Comparison of ENCODE assay signal across 22 cellular contexts in genomic region chr7:40753455-40753854, GRCh38.
DNase-seq lines count a peak whose midpoint lies in the region; ATAC-seq and TF ChIP-seq lines count a peak whose summit lies in the region.
"Had no signal": no experiment of that assay in that cellular context is flagged by ENCODE, and none has a peak within 500 bp of the region (broad histone marks: within the 10 kb centered on the region; RNA-seq: fewer than 3 reads in every experiment).

No MANE protein-coding gene starts in this region.

- peak overlapping the region in 1 of 2 experiments; percentile 90; a peak in 2 of 4 replicates for H3K27ac ChIP-seq in SK-N-SH (ENCODE audit: low read depth in 2 of 2, low read length in 1 of 2)
- no peak overlapping the region for H3K27ac ChIP-seq in tibial nerve
- H3K27ac ChIP-seq: 22Rv1, KMS-11 had no signal

- peaks cover 27% of the 10 kb centered on the region for H3F3A ChIP-seq in SK-N-SH (replicated peaks; ENCODE audit: insufficient read depth)

- TF ChIP-seq EP300 in SK-N-SH (IDR thresholded peaks at IDR 0.05; ENCODE audit: borderline replicate concordance in 1 of 2, low read depth in 1 of 2, low read length in 1 of 2) (no peak), tibial nerve (IDR thresholded peaks at IDR 0.05) (no peak)

- H2AFZ ChIP-seq in SK-N-SH (ENCODE audit: low read depth) = no peak overlapping the region

- CTCF ChIA-PET in SK-N-SH (lab: Yijun Ruan, JAX) = no interaction called here

- H3K27me3 ChIP-seq in SK-N-SH (ENCODE audit: insufficient read depth) = no peaks in the 10 kb centered on the region
- H3K27me3 ChIP-seq in tibial nerve = no peaks in the 10 kb centered on the region

- no peaks in the 10 kb centered on the region for H4K20me1 ChIP-seq in SK-N-SH (ENCODE audit: insufficient read depth)

- peaks cover 18% of the 10 kb centered on the region for H3K79me2 ChIP-seq in SK-N-SH (ENCODE audit: insufficient read depth)

- H3K36me3 ChIP-seq in SK-N-SH (replicated peaks in 1 of 2; ENCODE audit: control insufficient read depth in 1 of 2, insufficient read depth in 2 of 2, low read length in 1 of 2) (peaks cover 15 to 51% of the 10 kb centered on the region in 2 experiments), tibial nerve (no peaks in the 10 kb centered on the region)

- H3K9me3 ChIP-seq in SK-N-SH (no peaks in the 10 kb centered on the region), tibial nerve (no peaks in the 10 kb centered on the region)

- H3K4me2 ChIP-seq in SK-N-SH = no peak overlapping the region
- H3K4me2 ChIP-seq: KMS-11 had no signal

- DNase-seq in SK-N-SH (no peak), RPMI7951 (ENCODE audit: low read depth) (peak; percentile 63), fibroblast of villous mesenchyme (ENCODE audit: low read depth) (peak; percentile 21), glomerular visceral epithelial cell (ENCODE audit: extremely low spot score) (no peak), tibial nerve (ENCODE audit: low spot score in 2 of 2) (no peak)
- DNase-seq: Calu3, DMS79 treated with DMSO at 0.1 percent for 48 hours, HCEC 1CT, NCI-H1048, NCI-H1417, NCI-H1694 treated with DMSO at 0.1 percent for 48 hours, NCI-H2081, NCI-H226, NCI-H510A, NCI-H69, SIG-M5 had no signal

- no peak for TF ChIP-seq RAD21 in SK-N-SH (IDR thresholded peaks at IDR 0.05; ENCODE audit: low read length)

- no peak overlapping the region for H3K9ac ChIP-seq in SK-N-SH
- H3K9ac ChIP-seq: KMS-11 had no signal

- no peaks in the 10 kb centered on the region for H3K9me2 ChIP-seq in SK-N-SH

- H3K4me1 ChIP-seq in SK-N-SH (ENCODE audit: control insufficient read depth in 1 of 2, insufficient read depth in 2 of 2, low read depth in 1 of 2, low read length in 1 of 2) (peaks cover 33 to 49% of the 10 kb centered on the region in 2 experiments), tibial nerve (no peaks in the 10 kb centered on the region)

- TF ChIP-seq CTCF in SK-N-SH (IDR thresholded peaks at IDR 0.05) (no peak), fibroblast of villous mesenchyme (IDR thresholded peaks at IDR 0.05; ENCODE audit: insufficient read depth, low read depth, low read length) (no peak), tibial nerve (IDR thresholded peaks at IDR 0.05) (no peak)

- H3K4me3 ChIP-seq in SK-N-SH (ENCODE audit: low read depth in 2 of 2, low read length in 1 of 2) (no peak overlapping the region), fibroblast of villous mesenchyme (ENCODE audit: low read depth, low read length) (no peak overlapping the region), tibial nerve (no peak overlapping the region)

- WGBS in SK-N-SH (ENCODE audit: low lambda C conversion rate) = 71% methylated on average over 2 of the region's 2 CpGs
- 54 to 69% methylated on average over 2 of the region's 2 CpGs for WGBS in tibial nerve, 2 donors

- no peak for TF ChIP-seq POLR2A in tibial nerve (IDR thresholded peaks at IDR 0.05)

- ATAC-seq in SK-N-SH treated with all-trans-retinoic acid at 6 μM for 48 hours = no peak
- ATAC-seq in GM19351 (IDR thresholded peaks at IDR 0.05; ENCODE audit: unreplicated experiment) = no peak
- no peak for ATAC-seq in GM21576 (IDR thresholded peaks at IDR 0.05; ENCODE audit: unreplicated experiment)
- ATAC-seq: Panc1 had no signal

- POLR2A ChIA-PET in SK-N-SH (lab: Yijun Ruan, JAX) = no interaction called here

TF ChIP-seq in SK-N-SH treated with all-trans-retinoic acid at 6 μM for 48 hours, 23 proteins besides CTCF, POLR2A, EP300 and RAD21:
- peak; percentile 73; the same call in 1 of the 2 replicates for TF ChIP-seq TOX (CRISPR knock-in tag; IDR thresholded peaks at IDR 0.05; ENCODE audit: borderline replicate concordance)
- TF ChIP-seq CSDC2 (CRISPR knock-in tag; IDR thresholded peaks at IDR 0.05) = no peak
- no peak for TF ChIP-seq TCF4 (CRISPR knock-in tag; IDR thresholded peaks at IDR 0.05; ENCODE audit: borderline replicate concordance)
- no peak for TF ChIP-seq ZFP3 (CRISPR knock-in tag; IDR thresholded peaks at IDR 0.05)
- no peak for TF ChIP-seq RARB (CRISPR knock-in tag; IDR thresholded peaks at IDR 0.05)

TF ChIP-seq in SK-N-SH, 30 proteins besides CTCF, POLR2A, EP300 and RAD21:
- TF ChIP-seq RCOR1 (IDR thresholded peaks at IDR 0.05; ENCODE audit: low read length) (no peak), MEF2A (IDR thresholded peaks at IDR 0.05; ENCODE audit: borderline replicate concordance, low read depth) (no peak), NRF1 (IDR thresholded peaks at IDR 0.05; ENCODE audit: low read depth, low read length) (no peak), TAF1 (IDR thresholded peaks at IDR 0.05; ENCODE audit: borderline replicate concordance, low read depth, low read length) (no peak), EZH2phosphoT487 (IDR thresholded peaks at IDR 0.05; ENCODE audit: borderline replicate concordance, low read depth) (no peak), RFX5 (IDR thresholded peaks at IDR 0.05; ENCODE audit: low read length) (no peak), CHD2 (IDR thresholded peaks at IDR 0.05; ENCODE audit: low read length, partially characterized antibody) (no peak), SIN3A (IDR thresholded peaks at IDR 0.05; ENCODE audit: borderline replicate concordance, low read depth, low read length) (no peak), MAX (IDR thresholded peaks at IDR 0.05; ENCODE audit: low read depth) (no peak), YY1 (IDR thresholded peaks at IDR 0.05; ENCODE audit: low read depth) (no peak), SMC3 (IDR thresholded peaks at IDR 0.05; ENCODE audit: low read depth, low read length) (no peak), REST (IDR thresholded peaks at IDR 0.05; ENCODE audit: low read depth, low read length) (no peak), GABPA (IDR thresholded peaks at IDR 0.05; ENCODE audit: low read depth) (no peak)

Comparison
In these comparisons a context has a peak if more than half of its experiments do, and no peak if none do; other contexts are left out.
1. DNase-seq: peak in RPMI7951 (single experiment) and fibroblast of villous mesenchyme (single experiment); none in SK-N-SH (single experiment), glomerular visceral epithelial cell (single experiment) and tibial nerve (0 of 2).